ENCODE assay signal across 10 cellular contexts in the genomic region with DNA sequence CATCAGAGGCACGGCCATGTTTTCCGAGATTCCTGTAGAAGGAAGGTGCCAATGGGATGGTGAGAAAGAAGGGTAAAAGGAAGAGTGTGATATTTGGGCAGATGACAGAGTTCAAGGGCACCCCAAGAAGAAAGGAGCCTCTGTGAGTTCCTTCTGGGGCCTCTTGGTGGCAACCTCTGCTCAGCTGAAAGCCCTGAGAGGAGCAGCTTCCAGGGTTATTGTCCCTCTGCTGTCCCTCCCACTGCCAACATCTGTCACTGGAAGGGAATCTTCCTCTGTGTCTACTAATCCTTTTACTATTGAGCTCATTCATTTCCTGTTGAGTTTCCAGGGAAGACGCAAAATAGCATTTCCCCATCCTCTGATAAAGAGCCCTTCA. TPM values are rescaled to one million over a fixed set of nuclear protein-coding genes. Genes with fewer than 3 reads are reported as not detected.
DNase-seq lines count a peak whose midpoint lies in the region; ATAC-seq and TF ChIP-seq lines count a peak whose summit lies in the region.
"Had no signal": no experiment of that assay in that cellular context is flagged by ENCODE, and none has a peak within 500 bp of the region (broad histone marks: within the 10 kb centered on the region; RNA-seq: fewer than 3 reads in every experiment).

No MANE protein-coding gene starts in this region.

- no peaks in the 10 kb centered on the region for H3K27me3 ChIP-seq in BLaER1 treated with 17β-estradiol and CSF1 and Interleukin-3, amounts not matched to agents 10 nM and 100 nM

- H3K4me2 ChIP-seq in BLaER1 treated with 17β-estradiol and CSF1 and Interleukin-3, amounts not matched to agents 10 nM and 100 nM = peak overlapping the region in 9 of 11 experiments; percentile 16 to 78 (median 39); a peak in 14 of 22 replicates

- no peaks in the 10 kb centered on the region; a peak in 1 of 22 replicates for H4K20me1 ChIP-seq in BLaER1 treated with 17β-estradiol and CSF1 and Interleukin-3, amounts not matched to agents 10 nM and 100 nM

- ATAC-seq in HG02981 (IDR thresholded peaks at IDR 0.05; ENCODE audit: unreplicated experiment) (no peak), HG03135 (IDR thresholded peaks at IDR 0.05; ENCODE audit: unreplicated experiment) (no peak)

- no peak overlapping the region for H3K27ac ChIP-seq in BLaER1 treated with 17β-estradiol and CSF1 and Interleukin-3, amounts not matched to agents 10 nM and 100 nM
- H3K27ac ChIP-seq: VCaP had no signal

- in situ Hi-C loops in SK-MEL-5 (cut with HindIII; ENCODE audit: low pct_unique_long_range_greater_than_20kb, low sequenced_read_pairs) = no loop called here

- H3K9ac ChIP-seq in BLaER1 treated with 17β-estradiol and CSF1 and Interleukin-3, amounts not matched to agents 10 nM and 100 nM = 0 out of 22 replicates have a peak overlapping the region, but pooled peaks of 1 of the 11 experiments have one; percentile 4

- DNase-seq in HFF-Myc (ENCODE audit: extremely low read depth, low read depth) (no peak), SK-MEL-5 (ENCODE audit: low read depth, low spot score) (peak; percentile 37), inferior parietal cortex (ENCODE audit: extremely low spot score) (peak; percentile 55), SIG-M5 (lab: John Stamatoyannopoulos, UW) (no peak)
- no peak for DNase-seq in activated T-cell treated with anti-CD3 and anti-CD28 coated beads, Interleukin-2, amount 50 U/mL, for 48 hours

- no peak overlapping the region for H3K4me3 ChIP-seq in BLaER1 treated with 17β-estradiol and CSF1 and Interleukin-3, amounts not matched to agents 10 nM and 100 nM
- H3K4me3 ChIP-seq in HFF-Myc (replicated peaks; ENCODE audit: low read depth, low read length) = no peak overlapping the region

- H3K36me3 ChIP-seq in BLaER1 treated with 17β-estradiol and CSF1 and Interleukin-3, amounts not matched to agents 10 nM and 100 nM = no peaks in the 10 kb centered on the region

- H3K9me3 ChIP-seq in BLaER1 treated with 17β-estradiol and CSF1 and Interleukin-3, amounts not matched to agents 10 nM and 100 nM (replicated peaks in 1 of 11) = no peaks in the 10 kb centered on the region

- peak; percentile 0 for TF ChIP-seq CTCF in HFF-Myc (IDR thresholded peaks at IDR 0.05; ENCODE audit: low read depth, low read length, missing control alignments)

- H3K4me1 ChIP-seq in BLaER1 treated with 17β-estradiol and CSF1 and Interleukin-3, amounts not matched to agents 10 nM and 100 nM = peaks cover 0 to 16% (median 12%) of the 10 kb centered on the region in 10 experiments; a peak in 15 of 20 replicates

RNA-seq across cellular contexts. Expression of a gene that starts 40.0 kb away (rescaled TPM):
- total RNA-seq in SK-MEL-5 (2014; rRNA removed; shearing (Covaris generic)) = not detected in 2 replicates
- not detected in 2 replicates for polyA plus RNA-seq in SK-MEL-5 (2015; cell fraction: cytosol; rRNA removed)
- not detected in 2 replicates for polyA plus RNA-seq in SK-MEL-5 (2015; cell fraction: nucleus; rRNA removed)
- polyA plus RNA-seq: keratinocyte had no signal

RNA-seq across cellular contexts. Expression of a gene that starts 48.3 kb away (rescaled TPM):
- not detected in 2 replicates for total RNA-seq in SK-MEL-5 (2014; rRNA removed; shearing (Covaris generic))
- polyA plus RNA-seq in SK-MEL-5 (2015; cell fraction: cytosol; rRNA removed) = not detected in 2 replicates
- polyA plus RNA-seq in SK-MEL-5 (2015; cell fraction: nucleus; rRNA removed) = not detected in 2 replicates
- polyA plus RNA-seq: keratinocyte had no signal

Comparison
In these comparisons a context has a peak if more than half of its experiments do, and no peak if none do; other contexts are left out.
1. DNase-seq: peak in SK-MEL-5 (single experiment) and inferior parietal cortex (single experiment); none in HFF-Myc (single experiment), activated T-cell treated with anti-CD3 and anti-CD28 coated beads, Interleukin-2, amount 50 U/mL, for 48 hours (0 of 2) and SIG-M5 (single experiment).